ENCODE assay signal across 22 cellular contexts in the genomic region with DNA sequence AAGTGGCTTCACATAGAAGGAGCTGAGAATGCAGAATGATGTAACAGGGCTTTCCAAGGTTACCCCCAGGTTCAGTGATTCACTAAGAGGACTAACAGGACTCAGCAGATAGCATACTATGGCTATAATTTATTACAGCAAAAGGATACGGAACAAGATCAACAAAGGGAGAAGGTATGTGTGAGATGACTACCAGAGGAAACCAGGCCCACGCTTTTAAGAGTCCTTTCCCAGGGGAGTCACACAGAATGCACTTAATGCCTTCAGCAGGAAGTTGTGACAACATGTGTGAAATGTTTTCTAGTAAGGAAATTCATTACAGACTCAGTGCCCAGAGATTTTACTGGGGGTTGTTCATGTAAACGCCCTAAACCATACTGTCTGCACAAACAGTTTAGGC.
DNase-seq lines count a peak whose midpoint lies in the region; ATAC-seq, FAIRE-seq and TF ChIP-seq lines count a peak whose summit lies in the region.
"Had no signal": no experiment of that assay in that cellular context is flagged by ENCODE, and none has a peak within 500 bp of the region (broad histone marks: within the 10 kb centered on the region; RNA-seq: fewer than 3 reads in every experiment).

No MANE protein-coding gene starts in this region.

- no peak overlapping the region for H2AK9ac ChIP-seq in IMR-90 (replicated peaks; ENCODE audit: low read depth, low read length, poor library complexity)

- no peak overlapping the region for H3K27ac ChIP-seq in IMR-90 (ENCODE audit: insufficient read depth, low read length)
- no peak overlapping the region for H3K27ac ChIP-seq in small intestine (ENCODE audit: low read depth in 1 of 2, low read length in 1 of 2)
- H3K27ac ChIP-seq: lower lobe of right lung, parathyroid adenoma, stomach had no signal

- no peaks in the 10 kb centered on the region for H3K79me1 ChIP-seq in IMR-90 (ENCODE audit: low read depth in 1 of 2, low read length in 2 of 2)

- H3K36me3 ChIP-seq in IMR-90 (ENCODE audit: control insufficient read depth, insufficient read depth, low read length) = no peaks in the 10 kb centered on the region
- H3K36me3 ChIP-seq in small intestine (ENCODE audit: control insufficient read depth in 2 of 2, insufficient read depth in 2 of 2, low read length in 2 of 2) = no peaks in the 10 kb centered on the region
- H3K36me3 ChIP-seq: lower lobe of right lung, stomach had no signal

- no peak; the same call in 1 of the 2 replicates for ATAC-seq in IMR-90 (ENCODE audit: low read depth)
- ATAC-seq: lower lobe of right lung had no signal

- H4K8ac ChIP-seq in IMR-90 (ENCODE audit: low read depth in 2 of 2, low read length in 2 of 2) = no peak overlapping the region

- dilution Hi-C loops in IMR-90 (cut with HindIII; ENCODE audit: low sequenced_read_pairs, unreplicated experiment) = no loop called here

- no peak overlapping the region for H2AFZ ChIP-seq in IMR-90 (replicated peaks; ENCODE audit: low read length, poor library complexity)
- H2AFZ ChIP-seq: parathyroid adenoma had no signal

- H3K14ac ChIP-seq in IMR-90 (replicated peaks; ENCODE audit: low read depth, low read length) = no peak overlapping the region

- H3K4me3 Mint-ChIP-seq in progenitor cell of endocrine pancreas (ENCODE audit: low read depth) = no peak overlapping the region
- H3K4me3 Mint-ChIP-seq: activated CD4-positive, alpha-beta T cell treated with anti-CD3 and anti-CD28 coated beads, Interleukin-2, amount 10 ng/mL, durations not matched to agents 7 days and 5 days; activated naive CD4-positive, alpha-beta T cell treated with anti-CD3 and anti-CD28 coated beads for 36 hours; dendritic cell treated with granulocyte-macrophage colony-stimulating factor and Interleukin-4, amounts not matched to agents 40 ng/mL and 50 ng/mL, for 4 days; naive B cell had no signal

- peaks cover 4% of the 10 kb centered on the region for H3K9me3 Mint-ChIP-seq in progenitor cell of endocrine pancreas (ENCODE audit: low read depth)
- H3K9me3 Mint-ChIP-seq: activated CD4-positive, alpha-beta T cell treated with anti-CD3 and anti-CD28 coated beads, Interleukin-2, amount 10 ng/mL, durations not matched to agents 7 days and 5 days; activated naive CD4-positive, alpha-beta T cell treated with anti-CD3 and anti-CD28 coated beads for 36 hours; dendritic cell treated with granulocyte-macrophage colony-stimulating factor and Interleukin-4, amounts not matched to agents 40 ng/mL and 50 ng/mL, for 4 days had no signal

- H3K4me3 ChIP-seq in IMR-90 (ENCODE audit: insufficient read depth, low read depth, low read length) (no peak overlapping the region), epithelial cell of esophagus (ENCODE audit: low read length) (no peak overlapping the region), small intestine (ENCODE audit: low read depth in 1 of 2, low read length in 2 of 2) (no peak overlapping the region)
- H3K4me3 ChIP-seq: lower lobe of right lung, stomach had no signal

- TF ChIP-seq POLR2A in IMR-90 (IDR thresholded peaks at IDR 0.05; ENCODE audit: low read depth, low read length) = no peak

- H3K4ac ChIP-seq in IMR-90 (ENCODE audit: low read depth, low read length) = no peak overlapping the region

- H3K9me3 ChIP-seq in IMR-90 (ENCODE audit: control insufficient read depth, insufficient read depth, low read length) (no peaks in the 10 kb centered on the region), small intestine (ENCODE audit: control insufficient read depth, low read depth) (no peaks in the 10 kb centered on the region)
- H3K9me3 ChIP-seq: lower lobe of right lung had no signal

- POLR2A ChIA-PET in IMR-90 (lab: Charles Lee; ENCODE audit: unreplicated experiment) = no interaction called here

- H3K4me1 Mint-ChIP-seq in progenitor cell of endocrine pancreas (ENCODE audit: low read depth) = no peaks in the 10 kb centered on the region
- H3K4me1 Mint-ChIP-seq: activated CD4-positive, alpha-beta T cell treated with anti-CD3 and anti-CD28 coated beads, Interleukin-2, amount 10 ng/mL, durations not matched to agents 7 days and 5 days; naive B cell had no signal

- H3K27me3 ChIP-seq in IMR-90 (ENCODE audit: control insufficient read depth, insufficient read depth, low read length) (no peaks in the 10 kb centered on the region), small intestine (ENCODE audit: control insufficient read depth in 2 of 2, insufficient read depth in 2 of 2, low read length in 2 of 2) (no peaks in the 10 kb centered on the region)
- H3K27me3 ChIP-seq: stomach had no signal

- H3K36me3 Mint-ChIP-seq in progenitor cell of endocrine pancreas (ENCODE audit: insufficient read depth) = no peaks in the 10 kb centered on the region
- H3K36me3 Mint-ChIP-seq: naive B cell had no signal

- no peaks in the 10 kb centered on the region for H3K9me1 ChIP-seq in IMR-90 (ENCODE audit: insufficient read depth, low read length)

- no CpG with 5 or more reads among the region's 3 CpGs for WGBS in IMR-90 (ENCODE audit: extremely low coverage in 2 of 2, insufficient read length in 1 of 2), 2 experiments
- 39 to 71% (median 57%) methylated on average over 3 of the region's 3 CpGs for WGBS in small intestine, 3 donors

- H3K9ac ChIP-seq in IMR-90 (ENCODE audit: low read depth, low read length) = no peak overlapping the region
- H3K9ac ChIP-seq: parathyroid adenoma had no signal

- FAIRE-seq in small intestine (lab: Jason Lieb, UNC) = no peak
- FAIRE-seq: G401.6, GM12892 had no signal

- DNase-seq in EL = peak; percentile 2
- DNase-seq in IMR-90 = peak; percentile 42
- peak; percentile 0 for DNase-seq in epithelial cell of esophagus (ENCODE audit: low read depth)
- DNase-seq in progenitor cell of endocrine pancreas (ENCODE audit: low spot score, unreplicated experiment) = no peak
- DNase-seq in SW 1271 (lab: John Stamatoyannopoulos, UW) = no peak
- no peak for DNase-seq in COR-L47 (lab: John Stamatoyannopoulos, UW)
- DNase-seq in small intestine = no peak
- DNase-seq: activated CD4-positive, alpha-beta T cell treated with anti-CD3 and anti-CD28 coated beads, Interleukin-2, amount 10 ng/mL, durations not matched to agents 7 days and 5 days; activated naive CD4-positive, alpha-beta T cell treated with anti-CD3 and anti-CD28 coated beads for 36 hours; Calu3; erythroblast; head of caudate nucleus; lower lobe of right lung; naive B cell; NCI-H1694; NCI-H2227 treated with DMSO at 0.1 percent for 48 hours; NK-92 treated with Interleukin-12 subunit alpha and Interleukin-12 subunit beta, amount 100 ng/mL, for 24 hours; stomach had no signal

- H4K91ac ChIP-seq in IMR-90 (ENCODE audit: insufficient read depth, low read depth, low read length) = no peak overlapping the region

- no peak overlapping the region for H3K18ac ChIP-seq in IMR-90 (ENCODE audit: low read depth, low read length)

- no peak overlapping the region for H3K56ac ChIP-seq in IMR-90 (ENCODE audit: extremely low read depth, insufficient read depth, low read length)

- no peaks in the 10 kb centered on the region; the same call in 1 of the 2 replicates for H3K4me1 ChIP-seq in IMR-90 (ENCODE audit: control insufficient read depth, insufficient read depth, low read length)
- no peaks in the 10 kb centered on the region for H3K4me1 ChIP-seq in small intestine (ENCODE audit: control insufficient read depth in 2 of 2, insufficient read depth in 1 of 2, low read depth in 1 of 2, low read length in 1 of 2)
- H3K4me1 ChIP-seq: lower lobe of right lung, parathyroid adenoma, stomach had no signal

- no peak overlapping the region for H2BK20ac ChIP-seq in IMR-90 (ENCODE audit: low read depth, low read length)

- CTCF ChIA-PET in IMR-90 (lab: Yijun Ruan, JAX) = no interaction called here

- no peak overlapping the region for H3K23ac ChIP-seq in IMR-90 (ENCODE audit: low read depth, low read length)

- H2AK5ac ChIP-seq in IMR-90 (ENCODE audit: low read depth, low read length) = no peak overlapping the region

- TF ChIP-seq RAD21 in IMR-90 (IDR thresholded peaks at IDR 0.05; ENCODE audit: low read length) = no peak

- peak overlapping the region; percentile 42 for H3K27ac Mint-ChIP-seq in progenitor cell of endocrine pancreas
- H3K27ac Mint-ChIP-seq: activated CD4-positive, alpha-beta T cell treated with anti-CD3 and anti-CD28 coated beads, Interleukin-2, amount 10 ng/mL, durations not matched to agents 7 days and 5 days; activated naive CD4-positive, alpha-beta T cell treated with anti-CD3 and anti-CD28 coated beads for 36 hours; dendritic cell treated with granulocyte-macrophage colony-stimulating factor and Interleukin-4, amounts not matched to agents 40 ng/mL and 50 ng/mL, for 4 days; naive B cell had no signal

- BruUV-seq in IMR-90 (replicated peaks; lab: Mats Ljungman, UMichigan) = no TSS peak

- H2BK5ac ChIP-seq in IMR-90 (ENCODE audit: low read depth, low read length, poor library complexity, severe bottlenecking) = no peak overlapping the region

- H4K5ac ChIP-seq in IMR-90 (ENCODE audit: low read depth, low read length) = no peak overlapping the region

- no peak for TF ChIP-seq CTCF in IMR-90 (conservative IDR thresholded peaks at IDR 0.05; ENCODE audit: low read depth, low read length)
- TF ChIP-seq CTCF in epithelial cell of esophagus (IDR thresholded peaks at IDR 0.05; ENCODE audit: insufficient read depth, low read depth, low read length, missing control alignments) = no peak
- no peak for TF ChIP-seq CTCF in progenitor cell of endocrine pancreas (IDR thresholded peaks at IDR 0.05; ENCODE audit: unreplicated experiment)

- no peak overlapping the region for H2BK15ac ChIP-seq in IMR-90 (ENCODE audit: low read depth, low read length)

- in situ Hi-C loops in IMR-90 (cut with MboI; ENCODE audit: low sequenced_read_pairs) = no loop called here

- H3K4me2 ChIP-seq in IMR-90 (ENCODE audit: low read depth, low read length) = no peak overlapping the region

- intact Hi-C loops in IMR-90 (cut with micrococcal nuclease) = no loop called here

- H3K27me3 Mint-ChIP-seq in progenitor cell of endocrine pancreas = no peaks in the 10 kb centered on the region
- H3K27me3 Mint-ChIP-seq: activated CD4-positive, alpha-beta T cell treated with anti-CD3 and anti-CD28 coated beads, Interleukin-2, amount 10 ng/mL, durations not matched to agents 7 days and 5 days; dendritic cell treated with granulocyte-macrophage colony-stimulating factor and Interleukin-4, amounts not matched to agents 40 ng/mL and 50 ng/mL, for 4 days; naive B cell had no signal

- no peak overlapping the region for H2BK120ac ChIP-seq in IMR-90 (ENCODE audit: low read depth, low read length)

- H4K20me1 ChIP-seq in IMR-90 (ENCODE audit: insufficient read depth, low read length) = no peaks in the 10 kb centered on the region

TF ChIP-seq in IMR-90, 13 proteins besides CTCF, POLR2A, EP300 and RAD21 (continues in another document):
- no peak for TF ChIP-seq USF2 (IDR thresholded peaks at IDR 0.05; ENCODE audit: low read depth, low read length)
- no peak for TF ChIP-seq BHLHE40 (IDR thresholded peaks at IDR 0.05; ENCODE audit: low read depth, low read length)
- no peak for TF ChIP-seq FOS (IDR thresholded peaks at IDR 0.05; ENCODE audit: low read depth, low read length)

Comparison
In these comparisons a context has a peak if more than half of its experiments do, and no peak if none do; other contexts are left out.
1. DNase-seq: peak in EL (single experiment), IMR-90 (single experiment) and epithelial cell of esophagus (single experiment); none in progenitor cell of endocrine pancreas (single experiment), SW 1271 (0 of 2), COR-L47 (single experiment) and small intestine (single experiment).